1 cellular context compared by ENCODE assay signal in genomic region chr1:23867953-23868847, GRCh38.
TF ChIP-seq lines count a peak whose summit lies in the region.

FUCA1 (minus strand) TSS chr1:23868290; CDS start chr1:23868286, 4 bp downstream.

TF ChIP-seq in GM12878, 131 proteins besides CTCF, POLR2A, EP300 and RAD21 (continued from another document and continues in another):
- TF ChIP-seq PRDM15 (CRISPR knock-in tag; IDR thresholded peaks at IDR 0.05): no peak
- TF ChIP-seq SMC3 (IDR thresholded peaks at IDR 0.05; ENCODE audit: borderline replicate concordance, low read length): peak; percentile 79
- TF ChIP-seq BHLHE40 (IDR thresholded peaks at IDR 0.05; ENCODE audit: borderline replicate concordance in 1 of 2, low read depth in 2 of 2, low read length in 1 of 2): peak; percentile 53 to 63; a peak in 2 of 4 replicates
- peak; percentile 64; the same call in 1 of the 2 replicates for TF ChIP-seq ZNF687 (IDR thresholded peaks at IDR 0.05)
- TF ChIP-seq IRF5 (IDR thresholded peaks at IDR 0.05; ENCODE audit: borderline replicate concordance): no peak
- TF ChIP-seq SUPT20H (IDR thresholded peaks at IDR 0.05; ENCODE audit: borderline replicate concordance, control insufficient read depth, low read depth, low read length): no peak
- TF ChIP-seq RFX5 (IDR thresholded peaks at IDR 0.05; ENCODE audit: low read depth, low read length): peak; percentile 10; the same call in 1 of the 2 replicates
- TF ChIP-seq BACH1 (IDR thresholded peaks at IDR 0.05; ENCODE audit: borderline replicate concordance): peak; percentile 60
- no peak for TF ChIP-seq ASH2L (IDR thresholded peaks at IDR 0.05; ENCODE audit: borderline replicate concordance, low read depth)
- TF ChIP-seq IKZF2 (IDR thresholded peaks at IDR 0.05): no peak
- no peak for TF ChIP-seq RAD51 (IDR thresholded peaks at IDR 0.05)
- no peak for TF ChIP-seq KDM1A (IDR thresholded peaks at IDR 0.05; ENCODE audit: borderline replicate concordance)
- TF ChIP-seq TCF7 (IDR thresholded peaks at IDR 0.05; ENCODE audit: borderline replicate concordance): no peak
- TF ChIP-seq GATAD2B (conservative IDR thresholded peaks at IDR 0.05; ENCODE audit: low read depth): peak; percentile 75; the same call in 1 of the 2 replicates
- TF ChIP-seq YY1 (IDR thresholded peaks at IDR 0.05; ENCODE audit: low read depth, low read length): peak; percentile 74
- TF ChIP-seq POLR2AphosphoS2 (IDR thresholded peaks at IDR 0.05; ENCODE audit: low read depth, low read length): peak; percentile 39; the same call in 1 of the 2 replicates
- TF ChIP-seq ZBTB33 (IDR thresholded peaks at IDR 0.05): peak; percentile 98
- peak; percentile 96 for TF ChIP-seq MLLT1 (IDR thresholded peaks at IDR 0.05)
- 0 out of 2 replicates have a peak, but pooled peaks have one; percentile 38 for TF ChIP-seq NR2F1 (conservative IDR thresholded peaks at IDR 0.05)
- no peak for TF ChIP-seq FOXK2 (IDR thresholded peaks at IDR 0.05)
- TF ChIP-seq TCF12 (IDR thresholded peaks at IDR 0.05; ENCODE audit: low read depth, low read length): 0 out of 2 replicates have a peak, but pooled peaks have one; percentile 3
- peak; percentile 42; the same call in 1 of the 2 replicates for TF ChIP-seq MXI1 (IDR thresholded peaks at IDR 0.05; ENCODE audit: low read depth, low read length)
- TF ChIP-seq ZNF384 (IDR thresholded peaks at IDR 0.05; ENCODE audit: borderline replicate concordance, low read depth, low read length): no peak
- TF ChIP-seq NRF1 (conservative IDR thresholded peaks at IDR 0.05; ENCODE audit: low read depth, low read length): peak; percentile 44
- peak; percentile 73; the same call in 1 of the 2 replicates for TF ChIP-seq POLR2AphosphoS5 (IDR thresholded peaks at IDR 0.05; ENCODE audit: low read length)
- TF ChIP-seq DPF2 (IDR thresholded peaks at IDR 0.05): peak; percentile 52; the same call in 1 of the 2 replicates
- TF ChIP-seq CBFB (IDR thresholded peaks at IDR 0.05; ENCODE audit: low read depth): no peak
- TF ChIP-seq ATF2 (IDR thresholded peaks at IDR 0.05; ENCODE audit: low read length): no peak
- no peak for TF ChIP-seq CBX3 (IDR thresholded peaks at IDR 0.05; ENCODE audit: borderline replicate concordance, low read depth)
- TF ChIP-seq PKNOX1 (IDR thresholded peaks at IDR 0.05): peak; percentile 27; the same call in 1 of the 2 replicates
- no peak for TF ChIP-seq ZNF622 (IDR thresholded peaks at IDR 0.05)
- no peak for TF ChIP-seq HDAC6 (IDR thresholded peaks at IDR 0.05; ENCODE audit: unreplicated experiment)
- peak; percentile 24; the same call in 1 of the 2 replicates for TF ChIP-seq MAX (IDR thresholded peaks at IDR 0.05; ENCODE audit: low read depth, low read length)
- peak; percentile 37; the same call in 1 of the 2 replicates for TF ChIP-seq SPI1 (IDR thresholded peaks at IDR 0.05; ENCODE audit: borderline replicate concordance, insufficient read depth, low read depth, low read length)
- peak; percentile 68; the same call in 1 of the 2 replicates for TF ChIP-seq CREM (IDR thresholded peaks at IDR 0.05; ENCODE audit: low read depth)
- TF ChIP-seq E2F4 (IDR thresholded peaks at IDR 0.05; ENCODE audit: low read depth, low read length): no peak
- TF ChIP-seq NR2C1 (IDR thresholded peaks at IDR 0.05): 0 out of 2 replicates have a peak, but pooled peaks have one; percentile 28
- TF ChIP-seq MEF2B (IDR thresholded peaks at IDR 0.05; ENCODE audit: partially characterized antibody, poor library complexity, severe bottlenecking): no peak
- TF ChIP-seq E2F8 (IDR thresholded peaks at IDR 0.05; ENCODE audit: low read depth, partially characterized antibody): no peak
- 0 out of 2 replicates have a peak, but pooled peaks have one; percentile 53 for TF ChIP-seq CBX5 (IDR thresholded peaks at IDR 0.05; ENCODE audit: low read depth)
- TF ChIP-seq ZNF207 (IDR thresholded peaks at IDR 0.05; ENCODE audit: borderline replicate concordance): 0 out of 2 replicates have a peak, but pooled peaks have one; percentile 27
